8 cellular contexts compared by ENCODE assay signal in the genomic region with DNA sequence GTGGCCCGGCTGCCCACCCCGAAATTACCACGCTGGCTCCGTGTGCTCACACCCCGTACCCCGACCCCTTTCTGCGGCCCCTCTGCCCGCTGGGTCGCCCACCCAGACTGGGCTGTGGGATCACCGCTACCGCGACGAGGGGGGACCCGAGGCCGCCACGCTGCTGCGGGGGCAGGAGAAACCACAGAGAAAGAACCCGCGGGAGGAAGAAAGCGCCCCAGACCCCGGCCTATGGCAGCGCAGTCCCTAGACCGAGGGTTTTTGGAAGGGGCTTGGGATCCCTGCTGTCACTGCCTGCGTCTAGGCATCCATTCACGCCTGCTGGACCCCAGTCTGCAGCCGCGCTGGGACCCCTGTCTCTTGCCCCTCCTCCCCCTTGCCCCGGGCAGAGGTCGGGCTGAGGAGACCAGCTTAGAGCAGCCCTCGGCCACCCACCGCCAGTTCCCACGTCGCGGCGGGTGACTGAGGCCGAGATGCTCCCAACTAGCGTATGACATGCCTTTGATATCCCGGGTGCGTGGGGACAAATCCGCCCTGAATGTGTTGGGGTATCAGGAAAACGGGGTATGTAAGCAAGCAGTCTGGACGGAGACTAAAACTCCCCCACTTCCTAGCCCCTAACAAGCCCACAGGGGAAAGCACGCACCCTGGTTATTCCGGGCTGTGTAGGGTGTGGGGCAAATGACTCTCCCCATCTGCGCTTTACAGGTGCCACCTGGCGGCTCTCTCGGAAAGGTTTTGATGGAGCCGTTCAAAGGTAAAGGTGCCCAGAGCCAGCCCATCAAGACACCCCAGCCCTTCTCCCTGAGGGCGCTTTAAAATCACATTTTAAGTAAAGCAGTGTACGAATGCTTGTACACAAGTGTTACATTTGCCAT. TPM values are rescaled to one million over a fixed set of nuclear protein-coding genes. Genes with fewer than 3 reads are reported as not detected.
DNase-seq lines count a peak whose midpoint lies in the region; ATAC-seq and TF ChIP-seq lines count a peak whose summit lies in the region.

No MANE protein-coding gene starts in this region.

- peak overlapping the region; percentile 93 for H3K4me3 Mint-ChIP-seq in activated naive CD4-positive, alpha-beta T cell treated with anti-CD3 and anti-CD28 coated beads, Interleukin-2, amount 50 U/mL, for 24 hours

- peak; percentile 48 for ATAC-seq in HG03066 (IDR thresholded peaks at IDR 0.05; ENCODE audit: low read depth, unreplicated experiment)
- peak; percentile 57 to 84 (median 78) for ATAC-seq in heart right ventricle
- no peak for ATAC-seq in GM19455 (IDR thresholded peaks at IDR 0.05; ENCODE audit: unreplicated experiment)

- H3K4me3 ChIP-seq in heart right ventricle (peak overlapping the region; percentile 57 to 79 (median 66)), retinal pigment epithelial cell (ENCODE audit: low read length) (peak overlapping the region; percentile 82)

- H3K27me3 ChIP-seq in heart right ventricle = peaks cover 0 to 55% (median 15%) of the 10 kb centered on the region in 7 donors

- no peaks in the 10 kb centered on the region for H3K36me3 ChIP-seq in heart right ventricle

- H3K9me3 Mint-ChIP-seq in activated naive CD4-positive, alpha-beta T cell treated with anti-CD3 and anti-CD28 coated beads, Interleukin-2, amount 50 U/mL, for 24 hours = no peaks in the 10 kb centered on the region

- H3K27ac ChIP-seq in RWPE1 (no peak overlapping the region), heart right ventricle (peak overlapping the region; percentile 57 to 93 (median 82))

- DNase-seq in RWPE1 (ENCODE audit: low spot score) (peak; percentile 57), heart right ventricle (peak; percentile 33 to 45), retinal pigment epithelial cell (ENCODE audit: low read depth) (no peak), Kasumi-1 (lab: John Stamatoyannopoulos, UW) (no peak)

- peak; percentile 56 for TF ChIP-seq CTCF in GM12874 (IDR thresholded peaks at IDR 0.05; ENCODE audit: insufficient read depth, low read depth, low read length)
- peak; percentile 68 for TF ChIP-seq CTCF in RWPE1 (conservative IDR thresholded peaks at IDR 0.05; ENCODE audit: low read depth)
- peak in 7 of 9 donors; percentile 33 to 56 (median 50) for TF ChIP-seq CTCF in heart right ventricle (IDR thresholded peaks at IDR 0.05)
- peak; percentile 64 for TF ChIP-seq CTCF in retinal pigment epithelial cell (conservative IDR thresholded peaks at IDR 0.05; ENCODE audit: low read depth, low read length)

- H3K4me1 Mint-ChIP-seq in activated naive CD4-positive, alpha-beta T cell treated with anti-CD3 and anti-CD28 coated beads, Interleukin-2, amount 50 U/mL, for 24 hours = peaks cover 19% of the 10 kb centered on the region

- POLR2A ChIA-PET in RWPE1 (lab: Yijun Ruan, JAX; ENCODE audit: low non-redundant PET) = no interaction called here

- WGBS in heart right ventricle, 2 donors = 3 to 4% methylated on average over 50 of the region's 50 CpGs

- CTCF ChIA-PET in RWPE1 (lab: Yijun Ruan, JAX) = interaction anchor here (0.6 to 1.7 kb wide), 6 partner anchors 11 to 1379 kb away, joined by 3 to 5 read pairs (median 4); no protein-coding TSS in a partner anchor

- H3K36me3 Mint-ChIP-seq in activated naive CD4-positive, alpha-beta T cell treated with anti-CD3 and anti-CD28 coated beads, Interleukin-2, amount 50 U/mL, for 24 hours = no peaks in the 10 kb centered on the region

- H3K4me1 ChIP-seq in heart right ventricle = peaks cover 0 to 30% (median 10%) of the 10 kb centered on the region in 9 donors

- H3K9me3 ChIP-seq in heart right ventricle = no peaks in the 10 kb centered on the region

- H3K27me3 Mint-ChIP-seq in activated naive CD4-positive, alpha-beta T cell treated with anti-CD3 and anti-CD28 coated beads, Interleukin-2, amount 50 U/mL, for 24 hours = peaks cover 8% of the 10 kb centered on the region

- peak overlapping the region; percentile 46 for H3K27ac Mint-ChIP-seq in activated naive CD4-positive, alpha-beta T cell treated with anti-CD3 and anti-CD28 coated beads, Interleukin-2, amount 50 U/mL, for 24 hours

- intact Hi-C loops in heart right ventricle (cut with DNase I) = loop anchor here in 8 of 10 donors (2.0 to 10.0 kb wide), 8 partner anchors 492 to 1692 kb away; no protein-coding TSS in a partner anchor

RNA-seq across cellular contexts. Expression of gene INPP4B, which starts 0.9 kb away (rescaled TPM):
- 10 to 100 TPM in 8 of 10 donors, 1 to 10 TPM in 2; 5.8 to 100.0 (median 52.1) TPM for total RNA-seq in heart right ventricle
- polyA plus RNA-seq in heart right ventricle = 1 to 10 TPM; 3.7 to 6.9 TPM

Comparison
In these comparisons a context has a peak if more than half of its experiments do, and no peak if none do; other contexts are left out.
1. DNase-seq: peak in RWPE1 (single experiment) and heart right ventricle (2 of 2); none in retinal pigment epithelial cell (single experiment) and Kasumi-1 (0 of 2).
2. Peak in every context shown above with its lines, with median percentiles within 50 percentile points of each other: CTCF ChIP-seq.